ENCODE assay signal across 19 cellular contexts in the genomic region with DNA sequence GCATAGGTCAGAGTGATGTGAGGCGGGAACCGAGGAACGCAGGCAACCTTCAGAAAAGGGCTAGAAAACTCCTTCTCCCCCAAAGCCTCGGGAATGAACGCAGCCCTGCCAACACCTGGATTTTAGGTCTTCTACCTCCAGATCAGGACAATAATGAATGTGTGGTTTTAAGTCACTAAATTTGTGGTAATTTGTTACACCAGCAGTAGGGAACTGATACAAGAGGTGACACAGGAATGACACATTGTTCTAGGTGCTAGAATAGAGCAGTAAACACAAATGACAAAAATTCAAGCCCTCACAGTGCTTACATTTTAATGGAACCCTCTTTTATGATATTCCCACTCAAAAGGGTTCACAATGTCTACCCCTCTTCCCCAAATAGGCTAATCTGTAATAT. TPM values are rescaled to one million over a fixed set of nuclear protein-coding genes. Genes with fewer than 3 reads are reported as not detected.
A peak's percentile ranks its signal among the peaks of the same experiment; 100 is the strongest.
DNase-seq lines count a peak whose midpoint lies in the region; ATAC-seq and TF ChIP-seq lines count a peak whose summit lies in the region.
"Had no signal": no experiment of that assay in that cellular context is flagged by ENCODE, and none has a peak within 500 bp of the region (broad histone marks: within the 10 kb centered on the region; RNA-seq: fewer than 3 reads in every experiment).

No MANE protein-coding gene starts in this region.

- no peaks in the 10 kb centered on the region for H3K9me3 ChIP-seq in CD4-positive, alpha-beta T cell (ENCODE audit: control insufficient read depth, low read length)
- no peaks in the 10 kb centered on the region for H3K9me3 ChIP-seq in thyroid gland
- H3K9me3 ChIP-seq: ascending aorta, Peyer's patch, upper lobe of right lung had no signal

- no peak overlapping the region for H3K4me3 ChIP-seq in thyroid gland (replicated peaks in 1 of 3)
- H3K4me3 ChIP-seq: ascending aorta, Peyer's patch, upper lobe of right lung had no signal

- POLR2A ChIA-PET in CD4-positive, alpha-beta T cell (lab: Charles Lee): interaction anchor here (10.2 kb wide), 1 partner anchor 24 kb away, joined by 255 read pairs; no protein-coding TSS in a partner anchor

- intact Hi-C loops in CD4-positive, alpha-beta T cell (cut with DNase I, micrococcal nuclease): loop anchor here in 1 of 2 experiments (5.0 kb wide), 1 partner anchor 37 kb away; the partner anchor contains the start of gene EML4
- intact Hi-C loops in thyroid gland (cut with DNase I): no loop called here

- TF ChIP-seq CTCF in CD4-positive, alpha-beta T cell (IDR thresholded peaks at IDR 0.05): no peak
- no peak for TF ChIP-seq CTCF in nephron (IDR thresholded peaks at IDR 0.05; ENCODE audit: unreplicated experiment in 3 of 3)
- no peak for TF ChIP-seq CTCF in thyroid gland (IDR thresholded peaks at IDR 0.05)

- no peaks in the 10 kb centered on the region for H3K27me3 ChIP-seq in CD4-positive, alpha-beta T cell (ENCODE audit: control insufficient read depth, insufficient read depth, low read length)
- H3K27me3 ChIP-seq in thyroid gland: no peaks in the 10 kb centered on the region
- H3K27me3 ChIP-seq: ascending aorta, Peyer's patch, upper lobe of right lung had no signal

- no peak overlapping the region for H3K4me3 Mint-ChIP-seq in CD4-positive, alpha-beta T cell
- peak overlapping the region; percentile 64 for H3K4me3 Mint-ChIP-seq in central memory CD8-positive, alpha-beta T cell
- no peak overlapping the region for H3K4me3 Mint-ChIP-seq in nephron
- H3K4me3 Mint-ChIP-seq: stimulated activated naive CD8-positive, alpha-beta T cell treated with anti-CD3 and anti-CD28 coated beads, Interleukin-15, Interleukin-2, amounts not matched to agents 100 ng/mL and 50 ng/mL, for 24 hours had no signal

- ATAC-seq in CD4-positive, alpha-beta T cell (ENCODE audit: poor library complexity): no peak
- ATAC-seq in GM18858 (IDR thresholded peaks at IDR 0.05; ENCODE audit: unreplicated experiment) (peak; percentile 17), GM21825 (IDR thresholded peaks at IDR 0.05; ENCODE audit: unreplicated experiment) (no peak), GM18870 (IDR thresholded peaks at IDR 0.05; ENCODE audit: unreplicated experiment) (no peak)
- ATAC-seq in central memory CD8-positive, alpha-beta T cell (replicated peaks; ENCODE audit: extremely low read depth, poor library complexity, severe bottlenecking): no peak
- ATAC-seq: upper lobe of right lung had no signal

- TF ChIP-seq POLR2A in thyroid gland (IDR thresholded peaks at IDR 0.05): no peak

- H3K9me3 Mint-ChIP-seq in CD4-positive, alpha-beta T cell: no peaks in the 10 kb centered on the region
- no peaks in the 10 kb centered on the region for H3K9me3 Mint-ChIP-seq in central memory CD8-positive, alpha-beta T cell
- no peaks in the 10 kb centered on the region for H3K9me3 Mint-ChIP-seq in nephron
- H3K9me3 Mint-ChIP-seq: stimulated activated naive CD8-positive, alpha-beta T cell treated with anti-CD3 and anti-CD28 coated beads, Interleukin-15, Interleukin-2, amounts not matched to agents 100 ng/mL and 50 ng/mL, for 24 hours had no signal

- peak overlapping the region; percentile 86 for H3K27ac Mint-ChIP-seq in CD4-positive, alpha-beta T cell
- peak overlapping the region; percentile 44 for H3K27ac Mint-ChIP-seq in central memory CD8-positive, alpha-beta T cell (ENCODE audit: low read depth)
- peak overlapping the region; percentile 82 to 93 (median 93) for H3K27ac Mint-ChIP-seq in nephron

- H3K4me1 ChIP-seq in thyroid gland: peaks cover 40 to 67% of the 10 kb centered on the region in 2 donors

- H3K36me3 ChIP-seq in thyroid gland: no peaks in the 10 kb centered on the region
- H3K36me3 ChIP-seq: ascending aorta, Peyer's patch, upper lobe of right lung had no signal

- H3K4me1 Mint-ChIP-seq in CD4-positive, alpha-beta T cell (ENCODE audit: low read depth): peaks cover 89% of the 10 kb centered on the region
- H3K4me1 Mint-ChIP-seq in central memory CD8-positive, alpha-beta T cell: peaks cover 79% of the 10 kb centered on the region
- H3K4me1 Mint-ChIP-seq in nephron: peaks cover 90% of the 10 kb centered on the region

- no peak for DNase-seq in CD4-positive, alpha-beta T cell
- DNase-seq in central memory CD8-positive, alpha-beta T cell (ENCODE audit: low spot score in 2 of 2): no peak
- DNase-seq in NCI-H1092 (lab: John Stamatoyannopoulos, UW) (no peak), thyroid gland (no peak)
- DNase-seq: activated CD4-positive, alpha-beta T cell treated with anti-CD3 and anti-CD28 coated beads for 1 hour; DMS 273 treated with DMSO at 0.1 percent for 48 hours; GF-D8; glutamatergic neuron; HCEC 1CT; NCI-H1694; Peyer's patch; upper lobe of right lung had no signal

- no peaks in the 10 kb centered on the region for H3K27me3 Mint-ChIP-seq in CD4-positive, alpha-beta T cell
- H3K27me3 Mint-ChIP-seq in central memory CD8-positive, alpha-beta T cell: no peaks in the 10 kb centered on the region
- H3K27me3 Mint-ChIP-seq in nephron (ENCODE audit: low read depth): no peaks in the 10 kb centered on the region
- H3K27me3 Mint-ChIP-seq: stimulated activated naive CD8-positive, alpha-beta T cell treated with anti-CD3 and anti-CD28 coated beads, Interleukin-15, Interleukin-2, amounts not matched to agents 100 ng/mL and 50 ng/mL, for 24 hours had no signal

- CTCF ChIA-PET in CD4-positive, alpha-beta T cell (lab: Charles Lee): interaction anchor here (1.5 kb wide), 1 partner anchor 32 kb away, joined by 3 read pairs; no protein-coding TSS in a partner anchor

- no peaks in the 10 kb centered on the region for H3K36me3 Mint-ChIP-seq in CD4-positive, alpha-beta T cell (ENCODE audit: low read depth)
- peaks cover 7% of the 10 kb centered on the region for H3K36me3 Mint-ChIP-seq in central memory CD8-positive, alpha-beta T cell (ENCODE audit: insufficient read depth)
- H3K36me3 Mint-ChIP-seq in nephron (ENCODE audit: low read depth): no peaks in the 10 kb centered on the region

- no peak overlapping the region for H3K27ac ChIP-seq in CD4-positive, alpha-beta T cell (ENCODE audit: low read depth, low read length)
- peak overlapping the region in 1 of 3 donors; percentile 87 for H3K27ac ChIP-seq in thyroid gland
- H3K27ac ChIP-seq: ascending aorta, SK-N-MC, upper lobe of right lung had no signal

- WGBS in thyroid gland, 2 donors: 95 to 97% methylated on average over 5 of the region's 5 CpGs

RNA-seq across cellular contexts. Expression of gene EML4, which starts 39.2 kb away (rescaled TPM):
- total RNA-seq in CD4-positive, alpha-beta T cell: 100 to 1,000 TPM; 219 to 228 TPM
- total RNA-seq in thyroid gland: 10 to 100 TPM; 52.5 to 67.2 (median 64.7) TPM
